Comparison of ENCODE assay signal across 17 cellular contexts in genomic region chr11:40032331-40032730, GRCh38.
DNase-seq lines count a peak whose midpoint lies in the region; ATAC-seq and TF ChIP-seq lines count a peak whose summit lies in the region.
"Had no signal": no experiment of that assay in that cellular context is flagged by ENCODE, and none has a peak within 500 bp of the region (broad histone marks: within the 10 kb centered on the region; RNA-seq: fewer than 3 reads in every experiment).

No MANE protein-coding gene starts in this region.

- H3K4me3 ChIP-seq in GM23338, result no peak overlapping the region
- H3K4me3 ChIP-seq: A549, BLaER1, GM12878 had no signal

- H3K27me3 ChIP-seq in GM23338 (ENCODE audit: insufficient read depth), result no peaks in the 10 kb centered on the region
- H3K27me3 ChIP-seq: BLaER1 had no signal

- H3K9me3 Mint-ChIP-seq in GM23338 (peaks cover 12% of the 10 kb centered on the region; the same call in 2 of the 3 replicates), nephron (no peaks in the 10 kb centered on the region)

- TF ChIP-seq CTCF in GM23338 (conservative IDR thresholded peaks at IDR 0.05; ENCODE audit: low read depth in 2 of 2), result no peak
- TF ChIP-seq CTCF in nephron (IDR thresholded peaks at IDR 0.05; ENCODE audit: unreplicated experiment in 3 of 3), result no peak

- H3K9me2 ChIP-seq in GM23338 (ENCODE audit: insufficient read depth), result no peaks in the 10 kb centered on the region

- H3K4me1 Mint-ChIP-seq in GM23338 (peaks cover 41% of the 10 kb centered on the region), nephron (peaks cover 12% of the 10 kb centered on the region)
- H3K4me1 Mint-ChIP-seq: CD8-positive, alpha-beta memory T cell had no signal

- H3K4me2 ChIP-seq in GM23338, result no peak overlapping the region
- H3K4me2 ChIP-seq: A549, BLaER1 had no signal

- H3K4me3 Mint-ChIP-seq in GM23338, result peak overlapping the region; percentile 9; the same call in 1 of the 3 replicates
- peak overlapping the region in 1 of 3 experiments; percentile 6 for H3K4me3 Mint-ChIP-seq in nephron
- H3K4me3 Mint-ChIP-seq: CD8-positive, alpha-beta memory T cell; HFFc6 had no signal

- peaks cover 41% of the 10 kb centered on the region for H3K4me1 ChIP-seq in GM23338 (ENCODE audit: insufficient read depth)
- H3K4me1 ChIP-seq: A549, BLaER1 had no signal

- no peaks in the 10 kb centered on the region for H3F3A ChIP-seq in GM23338 (replicated peaks; ENCODE audit: low read depth)

- ATAC-seq in GM23338 (no peak), HG03571 (IDR thresholded peaks at IDR 0.05; ENCODE audit: unreplicated experiment) (no peak), HG02981 (IDR thresholded peaks at IDR 0.05; ENCODE audit: unreplicated experiment) (no peak)
- ATAC-seq: A549, GM12878 had no signal

- no peaks in the 10 kb centered on the region for H4K20me1 ChIP-seq in GM23338 (replicated peaks; ENCODE audit: insufficient read depth)
- H4K20me1 ChIP-seq: BLaER1 had no signal

- no peaks in the 10 kb centered on the region for H3K27me3 Mint-ChIP-seq in GM23338 (ENCODE audit: insufficient read depth, low read depth, poor library complexity)
- H3K27me3 Mint-ChIP-seq in nephron (ENCODE audit: low read depth), result no peaks in the 10 kb centered on the region
- H3K27me3 Mint-ChIP-seq: CD8-positive, alpha-beta memory T cell had no signal

- no peak overlapping the region for H2AFZ ChIP-seq in GM23338

- peaks cover 10% of the 10 kb centered on the region; the same call in 2 of the 3 replicates for H3K36me3 Mint-ChIP-seq in GM23338 (ENCODE audit: low read depth)
- H3K36me3 Mint-ChIP-seq in nephron (ENCODE audit: low read depth), result no peaks in the 10 kb centered on the region
- H3K36me3 Mint-ChIP-seq: CD8-positive, alpha-beta memory T cell had no signal

- H3K27ac Mint-ChIP-seq in GM23338 (peak overlapping the region; percentile 68; the same call in 1 of the 2 replicates), nephron (peak overlapping the region in 2 of 3 experiments; percentile 31 to 94)
- H3K27ac Mint-ChIP-seq: CD8-positive, alpha-beta memory T cell; HFFc6 had no signal

- H3K79me2 ChIP-seq in GM23338 (replicated peaks; ENCODE audit: insufficient read depth), result no peaks in the 10 kb centered on the region

- H3K27ac ChIP-seq in GM23338 (ENCODE audit: low read depth), result no peak overlapping the region; the same call in 1 of the 2 replicates
- H3K27ac ChIP-seq: A549, BLaER1 had no signal

- H3K36me3 ChIP-seq in GM23338 (ENCODE audit: insufficient read depth), result no peaks in the 10 kb centered on the region
- H3K36me3 ChIP-seq: BLaER1 had no signal

- DNase-seq in GM23338 (ENCODE audit: low spot score) (peak; percentile 39), OCI-M1 (lab: John Stamatoyannopoulos, UW) (peak; percentile 54), iPS DF 19.7 (ENCODE audit: low read depth, low spot score) (peak; percentile 68), SW 1271 (lab: John Stamatoyannopoulos, UW) (no peak), Ammon's horn (ENCODE audit: low spot score) (no peak)
- DNase-seq: CD8-positive, alpha-beta memory T cell; GOT3; HCEC 1CT; HFFc6; IMR-90; KBM-7 had no signal

TF ChIP-seq in GM23338, 12 proteins besides CTCF, POLR2A, EP300 and RAD21:
- TF ChIP-seq POLR2AphosphoS5 (IDR thresholded peaks at IDR 0.05; ENCODE audit: low read depth) (no peak), ZNF114 (CRISPR knock-in tag; IDR thresholded peaks at IDR 0.05) (no peak), REST (IDR thresholded peaks at IDR 0.05; ENCODE audit: unreplicated experiment) (no peak), EZH2phosphoT487 (IDR thresholded peaks at IDR 0.05; ENCODE audit: unreplicated experiment) (no peak)
- TF ChIP-seq, protein P1, sequence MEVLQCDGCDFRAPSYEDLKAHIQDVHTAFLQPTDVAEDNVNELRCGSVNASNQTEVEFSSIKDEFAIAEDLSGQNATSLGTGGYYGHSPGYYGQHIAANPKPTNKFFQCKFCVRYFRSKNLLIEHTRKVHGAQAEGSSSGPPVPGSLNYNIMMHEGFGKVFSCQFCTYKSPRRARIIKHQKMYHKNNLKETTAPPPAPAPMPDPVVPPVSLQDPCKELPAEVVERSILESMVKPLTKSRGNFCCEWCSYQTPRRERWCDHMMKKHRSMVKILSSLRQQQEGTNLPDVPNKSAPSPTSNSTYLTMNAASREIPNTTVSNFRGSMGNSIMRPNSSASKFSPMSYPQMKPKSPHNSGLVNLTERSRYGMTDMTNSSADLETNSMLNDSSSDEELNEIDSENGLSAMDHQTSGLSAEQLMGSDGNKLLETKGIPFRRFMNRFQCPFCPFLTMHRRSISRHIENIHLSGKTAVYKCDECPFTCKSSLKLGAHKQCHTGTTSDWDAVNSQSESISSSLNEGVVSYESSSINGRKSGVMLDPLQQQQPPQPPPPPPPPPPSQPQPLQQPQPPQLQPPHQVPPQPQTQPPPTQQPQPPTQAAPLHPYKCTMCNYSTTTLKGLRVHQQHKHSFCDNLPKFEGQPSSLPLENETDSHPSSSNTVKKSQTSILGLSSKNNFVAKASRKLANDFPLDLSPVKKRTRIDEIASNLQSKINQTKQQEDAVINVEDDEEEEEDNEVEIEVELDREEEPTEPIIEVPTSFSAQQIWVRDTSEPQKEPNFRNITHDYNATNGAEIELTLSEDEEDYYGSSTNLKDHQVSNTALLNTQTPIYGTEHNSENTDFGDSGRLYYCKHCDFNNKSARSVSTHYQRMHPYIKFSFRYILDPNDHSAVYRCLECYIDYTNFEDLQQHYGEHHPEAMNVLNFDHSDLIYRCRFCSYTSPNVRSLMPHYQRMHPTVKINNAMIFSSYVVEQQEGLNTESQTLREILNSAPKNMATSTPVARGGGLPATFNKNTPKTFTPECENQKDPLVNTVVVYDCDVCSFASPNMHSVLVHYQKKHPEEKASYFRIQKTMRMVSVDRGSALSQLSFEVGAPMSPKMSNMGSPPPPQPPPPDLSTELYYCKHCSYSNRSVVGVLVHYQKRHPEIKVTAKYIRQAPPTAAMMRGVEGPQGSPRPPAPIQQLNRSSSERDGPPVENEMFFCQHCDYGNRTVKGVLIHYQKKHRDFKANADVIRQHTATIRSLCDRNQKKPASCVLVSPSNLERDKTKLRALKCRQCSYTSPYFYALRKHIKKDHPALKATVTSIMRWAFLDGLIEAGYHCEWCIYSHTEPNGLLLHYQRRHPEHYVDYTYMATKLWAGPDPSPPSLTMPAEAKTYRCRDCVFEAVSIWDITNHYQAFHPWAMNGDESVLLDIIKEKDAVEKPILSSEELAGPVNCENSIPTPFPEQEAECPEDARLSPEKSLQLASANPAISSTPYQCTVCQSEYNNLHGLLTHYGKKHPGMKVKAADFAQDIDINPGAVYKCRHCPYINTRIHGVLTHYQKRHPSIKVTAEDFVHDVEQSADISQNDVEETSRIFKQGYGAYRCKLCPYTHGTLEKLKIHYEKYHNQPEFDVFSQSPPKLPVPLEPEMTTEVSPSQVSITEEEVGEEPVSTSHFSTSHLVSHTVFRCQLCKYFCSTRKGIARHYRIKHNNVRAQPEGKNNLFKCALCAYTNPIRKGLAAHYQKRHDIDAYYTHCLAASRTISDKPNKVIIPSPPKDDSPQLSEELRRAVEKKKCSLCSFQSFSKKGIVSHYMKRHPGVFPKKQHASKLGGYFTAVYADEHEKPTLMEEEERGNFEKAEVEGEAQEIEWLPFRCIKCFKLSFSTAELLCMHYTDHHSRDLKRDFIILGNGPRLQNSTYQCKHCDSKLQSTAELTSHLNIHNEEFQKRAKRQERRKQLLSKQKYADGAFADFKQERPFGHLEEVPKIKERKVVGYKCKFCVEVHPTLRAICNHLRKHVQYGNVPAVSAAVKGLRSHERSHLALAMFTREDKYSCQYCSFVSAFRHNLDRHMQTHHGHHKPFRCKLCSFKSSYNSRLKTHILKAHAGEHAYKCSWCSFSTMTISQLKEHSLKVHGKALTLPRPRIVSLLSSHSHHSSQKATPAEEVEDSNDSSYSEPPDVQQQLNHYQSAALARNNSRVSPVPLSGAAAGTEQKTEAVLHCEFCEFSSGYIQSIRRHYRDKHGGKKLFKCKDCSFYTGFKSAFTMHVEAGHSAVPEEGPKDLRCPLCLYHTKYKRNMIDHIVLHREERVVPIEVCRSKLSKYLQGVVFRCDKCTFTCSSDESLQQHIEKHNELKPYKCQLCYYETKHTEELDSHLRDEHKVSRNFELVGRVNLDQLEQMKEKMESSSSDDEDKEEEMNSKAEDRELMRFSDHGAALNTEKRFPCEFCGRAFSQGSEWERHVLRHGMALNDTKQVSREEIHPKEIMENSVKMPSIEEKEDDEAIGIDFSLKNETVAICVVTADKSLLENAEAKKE (CRISPR knock-in tag; IDR thresholded peaks at IDR 0.05), result no peak
TF ChIP-seq in GM23338: peak in this region for 0.

Comparison
In these comparisons a context has a peak if more than half of its experiments do, and no peak if none do; other contexts are left out.
1. DNase-seq: peak in GM23338 (single experiment), OCI-M1 (single experiment) and iPS DF 19.7 (single experiment); none in SW 1271 (0 of 2) and Ammon's horn (single experiment).